In genomic region chr7:116180302-116180701, GRCh38 we compare ENCODE assay signal across 8 cellular contexts. TPM values are rescaled to one million over a fixed set of nuclear protein-coding genes. Genes with fewer than 3 reads are reported as not detected.
DNase-seq lines count a peak whose midpoint lies in the region; ATAC-seq, FAIRE-seq and TF ChIP-seq lines count a peak whose summit lies in the region.

No MANE protein-coding gene starts in this region.

- H3K27ac ChIP-seq in C4-2B = no peak overlapping the region
- H3K27ac ChIP-seq in left ventricle myocardium inferior (replicated peaks) = no peak overlapping the region

- H3K27me3 Mint-ChIP-seq in stimulated activated naive B cell treated with anti-CD40 and anti-IgM and Interleukin-4, amounts not matched to agents 10 μg/mL and 1 μg/mL and 100 μg/mL, for 72 hours = no peaks in the 10 kb centered on the region

- no peak overlapping the region for H3K4me3 Mint-ChIP-seq in stimulated activated naive B cell treated with anti-CD40 and anti-IgM and Interleukin-4, amounts not matched to agents 10 μg/mL and 1 μg/mL and 100 μg/mL, for 72 hours

- H3K4me1 ChIP-seq in left ventricle myocardium inferior = no peaks in the 10 kb centered on the region

- peak; percentile 63 for FAIRE-seq in GM12891 (lab: Jason Lieb, UNC)

- intact Hi-C loops in left ventricle myocardium inferior (cut with micrococcal nuclease) = no loop called here

- no peak overlapping the region for H3K27ac Mint-ChIP-seq in stimulated activated naive B cell treated with anti-CD40 and anti-IgM and Interleukin-4, amounts not matched to agents 10 μg/mL and 1 μg/mL and 100 μg/mL, for 72 hours

- DNase-seq in GM12891 (ENCODE audit: insufficient read length, low spot score) = peak; percentile 19
- DNase-seq in NCI-H1105 treated with DMSO at 0.1 percent for 48 hours (lab: John Stamatoyannopoulos, UW) = peak; percentile 55
- peak; percentile 10 for DNase-seq in activated CD8-positive, alpha-beta memory T cell treated with anti-CD3 and anti-CD28 coated beads, Interleukin-2, amount 50 U/mL, for 1 hour (ENCODE audit: extremely low read depth)
- no peak for DNase-seq in left ventricle myocardium inferior
- no peak for DNase-seq in stimulated activated naive B cell treated with anti-CD40 and anti-IgM and Interleukin-4, amounts not matched to agents 10 μg/mL and 1 μg/mL and 100 μg/mL, for 72 hours
- DNase-seq in COLO668 (lab: John Stamatoyannopoulos, UW; ENCODE audit: unreplicated experiment) = no peak

- no peaks in the 10 kb centered on the region for H3K36me3 ChIP-seq in left ventricle myocardium inferior

- ATAC-seq in HG02623 (IDR thresholded peaks at IDR 0.05; ENCODE audit: unreplicated experiment) = peak; percentile 89
- peak; percentile 60 to 62 for ATAC-seq in stimulated activated naive B cell treated with anti-CD40 and anti-IgM and Interleukin-4, amounts not matched to agents 10 μg/mL and 1 μg/mL and 100 μg/mL, for 72 hours (replicated peaks)

- peaks cover 1 to 4% of the 10 kb centered on the region in 2 donors for H3K9me3 Mint-ChIP-seq in stimulated activated naive B cell treated with anti-CD40 and anti-IgM and Interleukin-4, amounts not matched to agents 10 μg/mL and 1 μg/mL and 100 μg/mL, for 72 hours

- H3K9me3 ChIP-seq in left ventricle myocardium inferior (replicated peaks) = peaks cover 10% of the 10 kb centered on the region

- no peak for TF ChIP-seq POLR2A in GM12891 (IDR thresholded peaks at IDR 0.05; ENCODE audit: low read depth, low read length)

- TF ChIP-seq CTCF in C4-2B (conservative IDR thresholded peaks at IDR 0.05) = peak; percentile 92
- peak; percentile 84 for TF ChIP-seq CTCF in left ventricle myocardium inferior (IDR thresholded peaks at IDR 0.05; ENCODE audit: borderline replicate concordance)

- no peaks in the 10 kb centered on the region for H3K27me3 ChIP-seq in left ventricle myocardium inferior (ENCODE audit: low read depth)

- no peak overlapping the region for H3K4me3 ChIP-seq in left ventricle myocardium inferior

- peaks cover 0 to 2% of the 10 kb centered on the region in 2 donors for H3K36me3 Mint-ChIP-seq in stimulated activated naive B cell treated with anti-CD40 and anti-IgM and Interleukin-4, amounts not matched to agents 10 μg/mL and 1 μg/mL and 100 μg/mL, for 72 hours

- no peaks in the 10 kb centered on the region for H3K4me1 Mint-ChIP-seq in stimulated activated naive B cell treated with anti-CD40 and anti-IgM and Interleukin-4, amounts not matched to agents 10 μg/mL and 1 μg/mL and 100 μg/mL, for 72 hours

TF ChIP-seq in GM12891, 5 proteins besides CTCF, POLR2A, EP300 and RAD21:
- no peak for TF ChIP-seq TAF1 (IDR thresholded peaks at IDR 0.05; ENCODE audit: low read depth, low read length)
- no peak for TF ChIP-seq SPI1 (IDR thresholded peaks at IDR 0.05; ENCODE audit: low read depth, low read length)
- TF ChIP-seq PAX5 (IDR thresholded peaks at IDR 0.05; ENCODE audit: insufficient read depth, low read length, severe bottlenecking) = no peak
- TF ChIP-seq POU2F2 (IDR thresholded peaks at IDR 0.05; ENCODE audit: low read depth, low read length) = no peak
- no peak for TF ChIP-seq POLR2AphosphoS5 (IDR thresholded peaks at IDR 0.05; ENCODE audit: low read depth, low read length)
TF ChIP-seq in GM12891: peak in this region for 0.

RNA-seq across cellular contexts. Expression of gene TES, which starts 30.0 kb away (rescaled TPM):
- polyA plus RNA-seq in GM12891 (2012; ENCODE audit: low read depth, missing spikeins) = 28.3 TPM
- total RNA-seq in left ventricle myocardium inferior = 13.9 TPM

Comparison
In these comparisons a context has a peak if more than half of its experiments do, and no peak if none do; other contexts are left out.
1. DNase-seq: peak in GM12891 (single experiment), NCI-H1105 treated with DMSO at 0.1 percent for 48 hours (single experiment) and activated CD8-positive, alpha-beta memory T cell treated with anti-CD3 and anti-CD28 coated beads, Interleukin-2, amount 50 U/mL, for 1 hour (single experiment); none in left ventricle myocardium inferior (single experiment), stimulated activated naive B cell treated with anti-CD40 and anti-IgM and Interleukin-4, amounts not matched to agents 10 μg/mL and 1 μg/mL and 100 μg/mL, for 72 hours (single experiment) and COLO668 (single experiment).